Comparison of ENCODE assay signal across 1 cellular context in genomic region chr10:110828525-110828924, GRCh38.
TF ChIP-seq lines count a peak whose summit lies in the region.

No MANE protein-coding gene starts in this region.

TF ChIP-seq in H1, 55 proteins besides CTCF, POLR2A, EP300 and RAD21:
- TF ChIP-seq SIX5 (IDR thresholded peaks at IDR 0.05; ENCODE audit: low read depth, low read length) (no peak), KDM1A (IDR thresholded peaks at IDR 0.05; ENCODE audit: borderline replicate concordance, low read length) (0 out of 2 replicates have a peak, but pooled peaks have one; percentile 39)
TF ChIP-seq in H1: peak in this region for 1.
